ENCODE assay signal across 1 cellular context in the genomic region with DNA sequence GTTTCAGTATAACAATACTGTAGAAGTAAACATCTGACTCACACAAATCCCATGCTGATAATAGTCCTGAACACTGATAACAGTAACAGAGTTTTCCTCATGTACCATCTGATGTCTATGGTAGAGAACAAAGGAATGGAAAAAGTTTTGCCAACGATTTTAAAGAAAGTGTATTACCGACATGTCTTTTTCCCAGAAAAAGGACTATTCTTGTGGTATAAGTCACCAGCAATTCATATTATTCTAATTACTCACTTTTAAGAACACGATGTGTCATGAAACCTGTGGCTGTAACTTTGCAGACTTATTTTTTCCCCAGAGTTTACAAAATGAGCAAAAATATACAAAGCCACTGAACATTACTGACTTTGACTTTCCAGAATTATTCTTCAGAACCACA.
TF ChIP-seq lines count a peak whose summit lies in the region.

No MANE protein-coding gene starts in this region.

TF ChIP-seq in IMR-90, 13 proteins besides CTCF, POLR2A, EP300 and RAD21:
- TF ChIP-seq FOS (IDR thresholded peaks at IDR 0.05; ENCODE audit: low read depth, low read length) (peak; percentile 41; the same call in 1 of the 2 replicates), NFE2L2 (IDR thresholded peaks at IDR 0.05; ENCODE audit: low read depth, low read length) (no peak)
